ENCODE assay signal across 8 cellular contexts in the genomic region with DNA sequence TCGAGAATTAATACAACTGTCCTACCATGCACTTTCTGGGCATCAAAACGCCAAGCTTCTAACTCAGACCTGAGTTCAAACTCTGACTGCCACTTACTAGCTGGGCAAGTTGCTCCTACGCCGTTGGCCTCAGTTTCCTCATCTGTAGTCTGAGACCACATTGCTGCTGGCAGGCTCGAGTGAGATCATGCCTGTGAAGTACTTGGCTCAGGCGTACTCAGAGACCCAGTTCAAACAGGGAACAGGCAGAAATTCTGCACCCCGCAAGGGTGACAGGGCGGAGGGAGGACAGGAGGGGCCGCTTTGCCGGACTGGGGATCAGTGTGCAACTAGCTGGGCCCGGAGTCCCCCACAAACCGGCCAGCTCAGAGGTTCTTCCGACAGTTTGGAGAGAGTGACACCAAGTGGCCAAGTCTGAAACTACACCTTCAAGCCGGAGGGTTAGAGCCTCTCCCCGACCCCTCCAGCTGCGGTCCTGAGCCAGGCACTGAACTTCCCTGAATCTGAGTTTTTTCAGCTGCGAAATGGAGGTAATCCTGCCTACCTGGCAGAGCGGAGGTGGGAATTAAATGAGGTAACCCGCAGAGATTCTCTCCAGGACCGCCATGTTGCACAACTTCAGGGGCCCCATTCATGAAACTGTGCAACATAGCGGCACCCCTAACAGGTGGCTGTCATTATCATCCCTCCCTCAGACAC.
DNase-seq lines count a peak whose midpoint lies in the region; ATAC-seq and TF ChIP-seq lines count a peak whose summit lies in the region.

No MANE protein-coding gene starts in this region.

- H3K9me2 ChIP-seq in MM.1S (replicated peaks; ENCODE audit: insufficient read depth, low read length), result no peaks in the 10 kb centered on the region

- H3K9ac ChIP-seq in MM.1S (ENCODE audit: low read length), result no peak overlapping the region

- no peak overlapping the region for H3K27ac ChIP-seq in MM.1S (ENCODE audit: low read length)

- H3K36me3 ChIP-seq in MM.1S (replicated peaks; ENCODE audit: insufficient read depth, low read length), result no peaks in the 10 kb centered on the region

- no peaks in the 10 kb centered on the region for H3F3A ChIP-seq in MM.1S (ENCODE audit: insufficient read depth, low read length)

- H3K4me1 ChIP-seq in MM.1S (ENCODE audit: low read length), result no peaks in the 10 kb centered on the region

- DNase-seq in 8988T (peak; percentile 46), MM.1S (peak; percentile 42), T1000 (lab: John Stamatoyannopoulos, UW) (peak; percentile 77), astrocyte of the spinal cord (ENCODE audit: low read depth, low spot score) (peak; percentile 47), iPS-NIHi7 (ENCODE audit: extremely low spot score) (peak; percentile 70)
- peak; percentile 33 to 51 (median 34) for DNase-seq in stimulated activated CD4-positive, alpha-beta T cell treated with anti-CD3 and anti-CD28 coated beads, Interleukin-12 subunit alpha, Interleukin-12 subunit beta, amount 100 ng/mL, for 48 hours (ENCODE audit: low read depth in 2 of 3, low spot score in 1 of 3)

- H3K4me2 ChIP-seq in MM.1S (ENCODE audit: low read depth, low read length), result peak overlapping the region; percentile 60; the same call in 1 of the 2 replicates

- in situ Hi-C loops in astrocyte of the spinal cord (cut with HindIII; ENCODE audit: low sequenced_read_pairs), result no loop called here

- H3K4me3 ChIP-seq in MM.1S (ENCODE audit: low read length) (no peak overlapping the region), astrocyte of the spinal cord (ENCODE audit: low read depth, low read length) (no peak overlapping the region)

- peak overlapping the region; percentile 36; the same call in 1 of the 2 replicates for H2AFZ ChIP-seq in MM.1S (ENCODE audit: low read length)

- H3K27me3 ChIP-seq in MM.1S (replicated peaks; ENCODE audit: insufficient read depth, low read length), result peaks cover 7% of the 10 kb centered on the region; the same call in 1 of the 2 replicates

- ATAC-seq in GM19351 (IDR thresholded peaks at IDR 0.05; ENCODE audit: unreplicated experiment), result no peak

- H4K20me1 ChIP-seq in MM.1S (ENCODE audit: insufficient read depth, low read length), result no peaks in the 10 kb centered on the region

- H3K79me2 ChIP-seq in MM.1S (ENCODE audit: low read length), result no peaks in the 10 kb centered on the region

- TF ChIP-seq CTCF in GM12873 (IDR thresholded peaks at IDR 0.05; ENCODE audit: insufficient read depth, low read depth, low read length, missing control alignments), result peak; percentile 73
- peak; percentile 72 for TF ChIP-seq CTCF in MM.1S (IDR thresholded peaks at IDR 0.05; ENCODE audit: low read length)
- peak; percentile 71 for TF ChIP-seq CTCF in astrocyte of the spinal cord (IDR thresholded peaks at IDR 0.05; ENCODE audit: low read depth, low read length)

- no peaks in the 10 kb centered on the region for H3K9me3 ChIP-seq in MM.1S (replicated peaks; ENCODE audit: insufficient read depth, low read length)
